Comparison of ENCODE assay signal across 1 cellular context in the genomic region with DNA sequence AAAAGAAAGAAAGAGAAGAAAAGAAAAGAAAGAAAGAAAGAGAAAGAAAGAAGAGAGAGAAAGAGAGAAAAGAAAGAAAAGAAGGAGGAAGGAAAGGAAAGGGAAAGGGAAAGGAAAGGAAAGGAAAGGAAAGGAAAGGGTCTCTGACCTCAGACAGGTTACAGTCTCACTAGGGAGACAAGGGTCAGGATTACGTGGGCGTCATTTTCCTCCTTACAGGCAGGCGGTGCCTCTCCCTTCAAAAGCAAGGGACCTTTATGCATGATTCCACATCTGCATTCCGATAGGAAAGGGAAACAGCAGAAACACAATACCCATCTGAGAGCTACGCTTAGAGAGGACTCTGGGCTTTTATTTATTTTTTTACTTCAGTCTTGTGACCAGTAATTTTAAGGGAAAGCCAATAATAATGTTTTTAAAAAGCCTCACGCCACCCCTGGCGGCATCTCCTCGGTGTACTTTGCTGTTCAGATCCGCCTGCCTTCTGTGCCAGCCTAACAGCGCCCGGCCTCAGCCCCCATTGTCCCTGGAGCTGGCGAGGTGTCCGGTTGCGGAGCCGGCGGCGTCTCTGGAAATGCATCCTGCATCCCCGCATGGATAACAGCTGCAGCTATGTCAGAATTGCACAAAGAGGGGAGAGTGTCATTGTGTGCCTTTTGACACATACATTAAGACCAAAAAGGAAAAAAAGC.
TF ChIP-seq lines count a peak whose summit lies in the region.

No MANE protein-coding gene starts in this region.

TF ChIP-seq in GM23338, 12 proteins besides CTCF, POLR2A, EP300 and RAD21 (continued from another document):
- TF ChIP-seq REST (IDR thresholded peaks at IDR 0.05; ENCODE audit: unreplicated experiment) = no peak
- no peak for TF ChIP-seq EZH2phosphoT487 (IDR thresholded peaks at IDR 0.05; ENCODE audit: unreplicated experiment)
- no peak for TF ChIP-seq ETS1 (IDR thresholded peaks at IDR 0.05)
- TF ChIP-seq ZNF331 (CRISPR knock-in tag; IDR thresholded peaks at IDR 0.05; ENCODE audit: low read depth) = no peak
- no peak for TF ChIP-seq ZNF114 (CRISPR knock-in tag; IDR thresholded peaks at IDR 0.05)
- no peak for TF ChIP-seq EZH2 (IDR thresholded peaks at IDR 0.05; ENCODE audit: low read depth, unreplicated experiment)
- no peak for TF ChIP-seq NANOG (IDR thresholded peaks at IDR 0.05; ENCODE audit: borderline replicate concordance)
